In genomic region chr6:160353950-160354496, GRCh38 we compare ENCODE assay signal across 20 cellular contexts. TPM values are rescaled to one million over a fixed set of nuclear protein-coding genes. Genes with fewer than 3 reads are reported as not detected.
DNase-seq lines count a peak whose midpoint lies in the region; ATAC-seq, FAIRE-seq and TF ChIP-seq lines count a peak whose summit lies in the region.
"Had no signal": no experiment of that assay in that cellular context is flagged by ENCODE, and none has a peak within 500 bp of the region (broad histone marks: within the 10 kb centered on the region; RNA-seq: fewer than 3 reads in every experiment).

No MANE protein-coding gene starts in this region.

- no peak overlapping the region for H2BK120ac ChIP-seq in IMR-90 (ENCODE audit: low read depth, low read length)

- no peaks in the 10 kb centered on the region for H3K36me3 ChIP-seq in IMR-90 (ENCODE audit: control insufficient read depth, insufficient read depth, low read length)
- no peaks in the 10 kb centered on the region for H3K36me3 ChIP-seq in K562 (ENCODE audit: control insufficient read depth, insufficient read depth, low read length)
- no peaks in the 10 kb centered on the region for H3K36me3 ChIP-seq in psoas muscle (ENCODE audit: insufficient read depth in 1 of 2, low read depth in 1 of 2)
- no peaks in the 10 kb centered on the region for H3K36me3 ChIP-seq in aorta (ENCODE audit: control insufficient read depth in 1 of 2, insufficient read depth in 2 of 2, low read length in 1 of 2)
- H3K36me3 ChIP-seq: BE2C had no signal

- no peak overlapping the region for H3K4me3 Mint-ChIP-seq in natural killer cell treated with Interleukin-12 subunit alpha and Interleukin-12 subunit beta and Interleukin-15 and Interleukin-18, amount 100 ng/mL, for 72 hours
- H3K4me3 Mint-ChIP-seq: CD4-positive, CD25-positive, alpha-beta regulatory T cell; CD8-positive, alpha-beta memory T cell had no signal

- H3K56ac ChIP-seq in IMR-90 (ENCODE audit: extremely low read depth, insufficient read depth, low read length), result no peak overlapping the region

- DNase-seq in IMR-90 (no peak), K562 (ENCODE audit: extremely low read depth in 1 of 4, low spot score in 3 of 4) (no peak), psoas muscle (no peak), aorta (no peak), UCSD-AML1 (lab: John Stamatoyannopoulos, UW; ENCODE audit: unreplicated experiment) (no peak)
- no peak for DNase-seq in natural killer cell treated with Interleukin-12 subunit alpha and Interleukin-12 subunit beta and Interleukin-15 and Interleukin-18, amount 100 ng/mL, for 72 hours (ENCODE audit: low spot score)
- DNase-seq: ACHN; BE2C; C1 segment of cervical spinal cord; CD4-positive, CD25-positive, alpha-beta regulatory T cell; CD8-positive, alpha-beta memory T cell; COR-L47; GOT3; H7 had no signal

- H2BK5ac ChIP-seq in IMR-90 (ENCODE audit: low read depth, low read length, poor library complexity, severe bottlenecking), result no peak overlapping the region

- in situ Hi-C loops in IMR-90 (cut with MboI; ENCODE audit: low sequenced_read_pairs), result no loop called here
- in situ Hi-C loops in K562 (cut with MboI), result no loop called here

- H3K23ac ChIP-seq in IMR-90 (ENCODE audit: low read depth, low read length), result no peak overlapping the region

- no peaks in the 10 kb centered on the region for H3K79me2 ChIP-seq in K562 (ENCODE audit: control insufficient read depth, insufficient read depth, low read length)

- peaks cover 8% of the 10 kb centered on the region for H3K27me3 ChIP-seq in IMR-90 (ENCODE audit: control insufficient read depth, insufficient read depth, low read length)
- H3K27me3 ChIP-seq in K562 (ENCODE audit: control insufficient read depth in 2 of 2, insufficient read depth in 2 of 2, low read length in 2 of 2), result peaks cover 29 to 53% of the 10 kb centered on the region in 2 experiments
- H3K27me3 ChIP-seq in psoas muscle (ENCODE audit: insufficient read depth in 3 of 3, low read length in 2 of 3), result peaks cover 0 to 29% (median 0%) of the 10 kb centered on the region in 3 donors
- no peaks in the 10 kb centered on the region for H3K27me3 ChIP-seq in aorta (ENCODE audit: control insufficient read depth in 1 of 2, insufficient read depth in 2 of 2, low read length in 1 of 2)

- H4K8ac ChIP-seq in IMR-90 (ENCODE audit: low read depth in 2 of 2, low read length in 2 of 2), result no peak overlapping the region

- H3K9me1 ChIP-seq in IMR-90 (ENCODE audit: insufficient read depth, low read length) (no peaks in the 10 kb centered on the region), K562 (ENCODE audit: control insufficient read depth, insufficient read depth, low read length) (no peaks in the 10 kb centered on the region)

- no peak overlapping the region for H2BK20ac ChIP-seq in IMR-90 (ENCODE audit: low read depth, low read length)

- TF ChIP-seq CTCF in IMR-90 (conservative IDR thresholded peaks at IDR 0.05; ENCODE audit: low read depth, low read length), result no peak
- no peak for TF ChIP-seq CTCF in K562 (IDR thresholded peaks at IDR 0.05 in 2 of 3, conservative IDR thresholded peaks at IDR 0.05 in 1 of 3; ENCODE audit: insufficient read depth in 2 of 3, low read depth in 1 of 3, low read length in 3 of 3)
- no peak for TF ChIP-seq CTCF in psoas muscle (IDR thresholded peaks at IDR 0.05)

- H4K20me1 ChIP-seq in IMR-90 (ENCODE audit: insufficient read depth, low read length), result no peaks in the 10 kb centered on the region
- peaks cover 6% of the 10 kb centered on the region; the same call in 1 of the 2 replicates for H4K20me1 ChIP-seq in K562 (replicated peaks; ENCODE audit: control insufficient read depth, insufficient read depth, low read length)

- no peak overlapping the region for H3K4me3 ChIP-seq in IMR-90 (ENCODE audit: insufficient read depth, low read depth, low read length)
- H3K4me3 ChIP-seq in K562, result no peak overlapping the region
- peak overlapping the region; percentile 85 for H3K4me3 ChIP-seq in psoas muscle
- H3K4me3 ChIP-seq in aorta (ENCODE audit: low read length in 2 of 2), result no peak overlapping the region

- H3K36me3 Mint-ChIP-seq in natural killer cell treated with Interleukin-12 subunit alpha and Interleukin-12 subunit beta and Interleukin-15 and Interleukin-18, amount 100 ng/mL, for 72 hours, result no peaks in the 10 kb centered on the region
- H3K36me3 Mint-ChIP-seq: CD8-positive, alpha-beta memory T cell had no signal

- TF ChIP-seq RAD21 in IMR-90 (IDR thresholded peaks at IDR 0.05; ENCODE audit: low read length) (no peak), K562 (CRISPR knock-in tag; conservative IDR thresholded peaks at IDR 0.05 in 1 of 2, IDR thresholded peaks at IDR 0.05 in 1 of 2) (no peak)

- dilution Hi-C loops in IMR-90 (cut with HindIII; ENCODE audit: low sequenced_read_pairs, unreplicated experiment), result no loop called here

- peaks cover 0 to 9% of the 10 kb centered on the region in 2 donors for H3K4me1 Mint-ChIP-seq in natural killer cell treated with Interleukin-12 subunit alpha and Interleukin-12 subunit beta and Interleukin-15 and Interleukin-18, amount 100 ng/mL, for 72 hours (ENCODE audit: low read depth in 2 of 2)

- CTCF ChIA-PET in IMR-90 (lab: Yijun Ruan, JAX) (no interaction called here), K562 (lab: Yijun Ruan, JAX; ENCODE audit: low intra/inter-chr PET ratio) (no interaction called here)

- no peak overlapping the region for H3K4me2 ChIP-seq in IMR-90 (ENCODE audit: low read depth, low read length)
- no peak overlapping the region for H3K4me2 ChIP-seq in K562 (ENCODE audit: insufficient read depth, low read length)

- H3K9me3 ChIP-seq in IMR-90 (ENCODE audit: control insufficient read depth, insufficient read depth, low read length), result peaks cover 2% of the 10 kb centered on the region; the same call in 1 of the 2 replicates
- H3K9me3 ChIP-seq in K562 (replicated peaks; ENCODE audit: control insufficient read depth, insufficient read depth, low read depth, low read length), result no peaks in the 10 kb centered on the region
- H3K9me3 ChIP-seq in psoas muscle, result no peaks in the 10 kb centered on the region
- H3K9me3 ChIP-seq in aorta (ENCODE audit: control insufficient read depth, low read length), result no peaks in the 10 kb centered on the region
- H3K9me3 ChIP-seq: BE2C had no signal

- H2AFZ ChIP-seq in IMR-90 (replicated peaks; ENCODE audit: low read length, poor library complexity) (peak overlapping the region; percentile 33), K562 (ENCODE audit: low read depth, low read length) (no peak overlapping the region)

- intact Hi-C loops in IMR-90 (cut with micrococcal nuclease), result no loop called here
- intact Hi-C loops in K562 (cut with micrococcal nuclease), result no loop called here
- intact Hi-C loops in psoas muscle (cut with DNase I), result no loop called here
- intact Hi-C loops in aorta (cut with DNase I), result loop anchor here (2.0 to 10.0 kb wide), 4 partner anchors 33 to 212 kb away; no protein-coding TSS in a partner anchor

- H3K27ac ChIP-seq in IMR-90 (ENCODE audit: insufficient read depth, low read length) (no peak overlapping the region), K562 (ENCODE audit: extremely low read depth, low read depth, low read length) (no peak overlapping the region), psoas muscle (no peak overlapping the region), aorta (ENCODE audit: low read depth in 1 of 2, low read length in 2 of 2) (peak overlapping the region; percentile 79 to 80)

- TF ChIP-seq POLR2A in IMR-90 (IDR thresholded peaks at IDR 0.05; ENCODE audit: low read depth, low read length), result no peak
- no peak for TF ChIP-seq POLR2A in K562 (conservative IDR thresholded peaks at IDR 0.05)

- H2AK5ac ChIP-seq in IMR-90 (ENCODE audit: low read depth, low read length), result no peak overlapping the region

- H3K4me1 ChIP-seq in IMR-90 (ENCODE audit: control insufficient read depth, insufficient read depth, low read length) (no peaks in the 10 kb centered on the region), K562 (replicated peaks in 1 of 2; ENCODE audit: control insufficient read depth in 2 of 2, insufficient read depth in 2 of 2, low read length in 2 of 2) (no peaks in the 10 kb centered on the region), psoas muscle (peaks cover 18% of the 10 kb centered on the region), aorta (ENCODE audit: control insufficient read depth in 1 of 2, insufficient read depth in 2 of 2, low read length in 2 of 2) (peaks cover 7 to 19% of the 10 kb centered on the region in 2 donors)
- H3K4me1 ChIP-seq: BE2C had no signal

- ATAC-seq in IMR-90 (ENCODE audit: low read depth), result no peak
- no peak for ATAC-seq in K562
- ATAC-seq in psoas muscle, result no peak
- ATAC-seq in aorta (ENCODE audit: low FRiP score), result no peak
- no peak for ATAC-seq in natural killer cell treated with Interleukin-12 subunit alpha and Interleukin-12 subunit beta and Interleukin-15 and Interleukin-18, amount 100 ng/mL, for 72 hours
- ATAC-seq in GM21423 (IDR thresholded peaks at IDR 0.05; ENCODE audit: unreplicated experiment), result no peak

- POLR2A ChIA-PET in IMR-90 (lab: Charles Lee; ENCODE audit: unreplicated experiment), result no interaction called here
- POLR2A ChIA-PET in K562 (lab: Yijun Ruan, JAX), result interaction anchor here (0.8 kb wide), 1 partner anchor 10 kb away, joined by 4 read pairs; no protein-coding TSS in a partner anchor

- FAIRE-seq in K562 (lab: Jason Lieb, UNC), result no peak
- FAIRE-seq: G401.6, GM12891, GM19239, HTR-8/SVneo had no signal

- no peaks in the 10 kb centered on the region for H3K9me3 Mint-ChIP-seq in natural killer cell treated with Interleukin-12 subunit alpha and Interleukin-12 subunit beta and Interleukin-15 and Interleukin-18, amount 100 ng/mL, for 72 hours
- H3K9me3 Mint-ChIP-seq: CD4-positive, CD25-positive, alpha-beta regulatory T cell; CD8-positive, alpha-beta memory T cell had no signal

- no peaks in the 10 kb centered on the region for H3K79me1 ChIP-seq in IMR-90 (ENCODE audit: low read depth in 1 of 2, low read length in 2 of 2)

- no peak overlapping the region for H3K4ac ChIP-seq in IMR-90 (ENCODE audit: low read depth, low read length)

- H3K9ac ChIP-seq in IMR-90 (ENCODE audit: low read depth, low read length), result no peak overlapping the region
- no peak overlapping the region for H3K9ac ChIP-seq in K562 (ENCODE audit: insufficient read depth in 1 of 2, low read depth in 2 of 2, low read length in 2 of 2)

- TF ChIP-seq EP300 in K562 (IDR thresholded peaks at IDR 0.05; ENCODE audit: low read length), result no peak

- H4K91ac ChIP-seq in IMR-90 (ENCODE audit: insufficient read depth, low read depth, low read length), result no peak overlapping the region

- H3K14ac ChIP-seq in IMR-90 (replicated peaks; ENCODE audit: low read depth, low read length), result no peak overlapping the region

- no CpG with 5 or more reads among the region's 2 CpGs for WGBS in IMR-90 (ENCODE audit: extremely low coverage in 2 of 2, insufficient read length in 1 of 2), 2 experiments
- 0% methylated on average over 2 of the region's 2 CpGs for WGBS in K562 (ENCODE audit: insufficient coverage, low coverage, missing lambda C conversion rate)
- 62 to 71% (median 65%) methylated on average over 2 of the region's 2 CpGs for WGBS in psoas muscle, 3 donors
- 76 to 78% methylated on average over 2 of the region's 2 CpGs for WGBS in aorta, 2 donors

- no peak overlapping the region for H3K27ac Mint-ChIP-seq in natural killer cell treated with Interleukin-12 subunit alpha and Interleukin-12 subunit beta and Interleukin-15 and Interleukin-18, amount 100 ng/mL, for 72 hours
- H3K27ac Mint-ChIP-seq: CD4-positive, CD25-positive, alpha-beta regulatory T cell; CD8-positive, alpha-beta memory T cell had no signal

- H4K5ac ChIP-seq in IMR-90 (ENCODE audit: low read depth, low read length), result no peak overlapping the region

- no TSS peak for BruUV-seq in IMR-90 (replicated peaks; lab: Mats Ljungman, UMichigan)
- no TSS peak for BruUV-seq in K562 (replicated peaks; lab: Mats Ljungman, UMichigan)

- H3K27me3 Mint-ChIP-seq in natural killer cell treated with Interleukin-12 subunit alpha and Interleukin-12 subunit beta and Interleukin-15 and Interleukin-18, amount 100 ng/mL, for 72 hours, result peaks cover 19 to 40% of the 10 kb centered on the region in 2 donors

- no peak overlapping the region for H2AK9ac ChIP-seq in IMR-90 (replicated peaks; ENCODE audit: low read depth, low read length, poor library complexity)

- no peak overlapping the region for H3K18ac ChIP-seq in IMR-90 (ENCODE audit: low read depth, low read length)

- no peak overlapping the region for H2BK15ac ChIP-seq in IMR-90 (ENCODE audit: low read depth, low read length)

RNA-seq across cellular contexts. Expression of gene SLC22A3, which starts 5.8 kb away (rescaled TPM):
- total RNA-seq in IMR-90 (2012; rRNA removed) (not detected in 2 replicates), K562 (2014; rRNA removed) (not detected in 2 replicates), K562 (2014; rRNA removed; fragmentation: Illumina TruSeq; extraction: Trizol) (not detected in 2 replicates), K562 (2015; rRNA removed; fragmentation: Illumina TruSeq; extraction: Trizol) (not detected in 2 replicates), K562 (2021) (0.07 TPM in 1 of 2 replicates, not detected in the other), psoas muscle (10 to 100 TPM; 45.4 to 91.9 (median 54.8) TPM), aorta (10 to 100 TPM; 48.4 to 61.0 TPM)
- polyA plus RNA-seq in IMR-90 (2012; rRNA removed) (not detected in 2 replicates), K562 (2011; rRNA removed) (not detected in 2 replicates), K562 (2014; fragmentation: Illumina TruSeq; extraction: Trizol) (not detected in 2 replicates), K562 (2014; fragmentation: Nextera tagmentation; extraction: Ambion mirVana) (not detected), K562 (2014; rRNA removed) (not detected in 2 replicates), psoas muscle (100 to 1,000 TPM in 1 of 3 donors, 10 to 100 TPM in 2; 43.7 to 121 (median 45.6) TPM), aorta (10 to 100 TPM; 28.1 to 33.2 TPM)
- not detected in 2 replicates for polyA plus RNA-seq in IMR-90 (2012; cell fraction: cytosol; rRNA removed)
- 0.03 TPM in 1 of 2 replicates, not detected in the other for polyA plus RNA-seq in IMR-90 (2012; cell fraction: nucleus; rRNA removed; ENCODE audit: low replicate concordance)
- not detected in 2 replicates for total RNA-seq in K562 (2011; cell fraction: chromatin; rRNA removed; ENCODE audit: low replicate concordance)
- total RNA-seq in K562 (2011; cell fraction: nucleolus; rRNA removed), result not detected in 2 replicates
- not detected in 2 replicates for total RNA-seq in K562 (2011; cell fraction: nucleoplasm; rRNA removed)
- not detected in 2 replicates for polyA plus RNA-seq in K562 (2011; cell fraction: cytosol; rRNA removed)
- not detected in 2 replicates for polyA plus RNA-seq in K562 (2011; cell fraction: nucleus; rRNA removed)
- not detected in 2 replicates for polyA plus RNA-seq in K562 (2012)
- not detected in 2 replicates for polyA minus RNA-seq in K562 (2011; rRNA and poly(A)+ RNA removed)
- not detected in 2 replicates for polyA minus RNA-seq in K562 (2011; cell fraction: cytosol; rRNA and poly(A)+ RNA removed)
- polyA minus RNA-seq in K562 (2011; cell fraction: nucleus; rRNA and poly(A)+ RNA removed), result not detected in 2 replicates
- not detected for total RNA-seq in natural killer cell treated with Interleukin-12 subunit alpha and Interleukin-12 subunit beta and Interleukin-15 and Interleukin-18, amount 100 ng/mL, for 72 hours
- total RNA-seq: A172; CD8-positive, alpha-beta memory T cell had no signal
- polyA plus RNA-seq: CD8-positive, alpha-beta memory T cell had no signal

Comparison
In these comparisons a context has a peak if more than half of its experiments do, and no peak if none do; other contexts are left out.
1. H3K27ac ChIP-seq: peak in aorta (2 of 2); none in IMR-90 (single experiment), K562 (single experiment) and psoas muscle (single experiment).
2. RNA of gene SLC22A3, which starts 5.8 kb away (total RNA-seq): 48.4 to 61.0 TPM in aorta and 45.4 to 91.9 TPM in psoas muscle; not detected in IMR-90, 0.07 TPM in K562 and not detected in natural killer cell treated with Interleukin-12 subunit alpha and Interleukin-12 subunit beta and Interleukin-15 and Interleukin-18, amount 100 ng/mL, for 72 hours; every median in the first group is over 10 times any median in the second.
3. intact Hi-C loops: an anchor here in aorta (2.0 to 10.0 kb wide); none called in IMR-90, K562 and psoas muscle.